Comparison of ENCODE assay signal across 5 cellular contexts in the genomic region with DNA sequence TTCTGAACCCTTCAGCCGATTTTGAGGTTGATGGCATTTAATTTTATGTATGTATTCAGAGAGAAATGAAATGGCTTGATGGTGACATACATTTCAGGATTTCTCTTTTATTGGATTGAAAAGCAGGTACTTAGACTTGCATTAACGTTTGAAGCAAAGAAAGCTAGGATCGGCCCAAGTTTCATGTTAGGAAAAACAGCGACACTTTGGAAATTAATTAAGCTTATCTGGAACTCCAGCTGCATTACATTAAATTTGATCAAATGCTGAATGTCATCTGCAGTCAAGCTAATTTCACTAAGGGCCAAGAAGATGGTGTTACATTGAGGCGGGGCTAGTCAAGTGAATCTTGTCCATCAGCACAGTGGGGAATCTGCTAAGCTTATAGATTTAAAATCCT.
"Had no signal": no experiment of that assay in that cellular context is flagged by ENCODE, and none has a peak within 500 bp of the region (broad histone marks: within the 10 kb centered on the region; RNA-seq: fewer than 3 reads in every experiment).

No MANE protein-coding gene starts in this region.

- DNase-seq: IMR-90, KBM-7 had no signal

- H3K36me3 Mint-ChIP-seq: IgD-negative memory B cell had no signal

- H3K27ac Mint-ChIP-seq: IgD-negative memory B cell had no signal

- H3K27ac ChIP-seq: HL-60 had no signal

- H3K4me3 Mint-ChIP-seq: IgD-negative memory B cell had no signal

- H3K4me3 ChIP-seq: K562 had no signal
